Comparison of ENCODE assay signal across 8 cellular contexts in genomic region chr1:77759090-77760028, GRCh38. TPM values are rescaled to one million over a fixed set of nuclear protein-coding genes. Genes with fewer than 3 reads are reported as not detected.
DNase-seq lines count a peak whose midpoint lies in the region; ATAC-seq, FAIRE-seq and TF ChIP-seq lines count a peak whose summit lies in the region.

USP33 (minus strand) TSS chr1:77759852; CDS start chr1:77741697, 18,155 bp downstream.

- H3K4me3 Mint-ChIP-seq in naive thymus-derived CD4-positive, alpha-beta T cell = peak within 1 kb of the TSS; percentile 93 to 98 (median 96)

- H3K4me1 ChIP-seq in naive thymus-derived CD4-positive, alpha-beta T cell (ENCODE audit: control insufficient read depth in 2 of 2, insufficient read depth in 2 of 2, low read length in 2 of 2) = peaks cover 24 to 25% of the 10 kb centered on the region in 2 donors

- peak within 1 kb of the TSS; percentile 84 to 97 (median 94) for H3K27ac Mint-ChIP-seq in naive thymus-derived CD4-positive, alpha-beta T cell

- no peak for TF ChIP-seq RAD21 in Ishikawa (IDR thresholded peaks at IDR 0.05; ENCODE audit: low read depth)

- H3K27me3 ChIP-seq in naive thymus-derived CD4-positive, alpha-beta T cell (ENCODE audit: control insufficient read depth in 2 of 2, insufficient read depth in 2 of 2, low read length in 2 of 2) = no peaks in the 10 kb centered on the region

- CTCF ChIA-PET in naive thymus-derived CD4-positive, alpha-beta T cell (lab: Charles Lee) = no interaction called here

- H3K9me3 ChIP-seq in naive thymus-derived CD4-positive, alpha-beta T cell (ENCODE audit: control insufficient read depth in 2 of 3, low read length in 3 of 3) = no peaks in the 10 kb centered on the region

- peaks cover 0 to 5% (median 0%) of the 10 kb centered on the region in 5 donors for H3K36me3 Mint-ChIP-seq in naive thymus-derived CD4-positive, alpha-beta T cell

- H3K27ac ChIP-seq in naive thymus-derived CD4-positive, alpha-beta T cell (ENCODE audit: low read depth, low read length) = peak within 1 kb of the TSS; percentile 86

- POLR2A ChIA-PET in naive thymus-derived CD4-positive, alpha-beta T cell (lab: Charles Lee) = interaction anchor here (0.8 to 2.5 kb wide), 7 partner anchors 11 to 245 kb away, joined by 3 to 12 read pairs (median 6); partner anchors contain the start of genes DNAJB4, FUBP1, MIGA1 and ZZZ3

- H3K36me3 ChIP-seq in naive thymus-derived CD4-positive, alpha-beta T cell (ENCODE audit: control insufficient read depth in 2 of 3, insufficient read depth in 3 of 3, low read length in 3 of 3) = peaks cover 0 to 7% (median 0%) of the 10 kb centered on the region in 3 experiments

- peak; percentile 14; the same call in 1 of the 2 replicates for TF ChIP-seq EP300 in Ishikawa (IDR thresholded peaks at IDR 0.05; ENCODE audit: borderline replicate concordance)

- ATAC-seq in GM21576 (IDR thresholded peaks at IDR 0.05; ENCODE audit: unreplicated experiment) = peak; percentile 92
- peak; percentile 98 for ATAC-seq in naive thymus-derived CD4-positive, alpha-beta T cell

- H3K4me3 ChIP-seq in naive thymus-derived CD4-positive, alpha-beta T cell (ENCODE audit: low read length) = peak within 1 kb of the TSS; percentile 61

- no peaks in the 10 kb centered on the region for H3K9me3 Mint-ChIP-seq in naive thymus-derived CD4-positive, alpha-beta T cell

- FAIRE-seq in RCC 7860 (lab: Jason Lieb, UNC) = peak; percentile 16

- DNase-seq in DMS53 treated with DMSO at 0.1 percent for 48 hours (lab: John Stamatoyannopoulos, UW; ENCODE audit: unreplicated experiment) (peak; percentile 81), RCC 7860 (ENCODE audit: low spot score) (peak; percentile 75), activated T-helper 1 cell treated with Interleukin-2 at 50 U/mL for 16 hours (ENCODE audit: low read depth) (peak; percentile 88), fibroblast of gingiva (ENCODE audit: low read depth) (peak; percentile 71)
- peak; percentile 87 to 98 (median 92) for DNase-seq in naive thymus-derived CD4-positive, alpha-beta T cell
- DNase-seq in stimulated activated naive CD4-positive, alpha-beta T cell (lab: John Stamatoyannopoulos, UW) = peak; percentile 79 to 93 (median 88)

- intact Hi-C loops in naive thymus-derived CD4-positive, alpha-beta T cell (cut with micrococcal nuclease) = loop anchor here (1.0 to 10.0 kb wide), 13 partner anchors 20 to 1972 kb away; partner anchors contain the start of genes DNAJB4 (in 2 of the 2), FUBP1 (in 2 of the 2), MIGA1 (in 2 of the 2) and AK5 (in 1 of the 2)

- H3K4me1 Mint-ChIP-seq in naive thymus-derived CD4-positive, alpha-beta T cell = peaks cover 28 to 63% (median 43%) of the 10 kb centered on the region in 7 donors

- H3K27me3 Mint-ChIP-seq in naive thymus-derived CD4-positive, alpha-beta T cell = peaks cover 0 to 10% (median 0%) of the 10 kb centered on the region in 5 donors

TF ChIP-seq in Ishikawa, 13 proteins besides CTCF, POLR2A, EP300 and RAD21:
- peak; percentile 54; the same call in 1 of the 2 replicates for TF ChIP-seq TCF12 (IDR thresholded peaks at IDR 0.05; ENCODE audit: low read depth)
- peak; percentile 83; the same call in 1 of the 2 replicates for TF ChIP-seq ZBTB7A (IDR thresholded peaks at IDR 0.05; ENCODE audit: low read depth)
- no peak for TF ChIP-seq NFIC (IDR thresholded peaks at IDR 0.05)
- TF ChIP-seq, protein P1, sequence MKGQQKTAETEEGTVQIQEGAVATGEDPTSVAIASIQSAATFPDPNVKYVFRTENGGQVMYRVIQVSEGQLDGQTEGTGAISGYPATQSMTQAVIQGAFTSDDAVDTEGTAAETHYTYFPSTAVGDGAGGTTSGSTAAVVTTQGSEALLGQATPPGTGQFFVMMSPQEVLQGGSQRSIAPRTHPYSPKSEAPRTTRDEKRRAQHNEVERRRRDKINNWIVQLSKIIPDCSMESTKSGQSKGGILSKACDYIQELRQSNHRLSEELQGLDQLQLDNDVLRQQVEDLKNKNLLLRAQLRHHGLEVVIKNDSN (IDR thresholded peaks at IDR 0.05) = peak; percentile 8; the same call in 1 of the 2 replicates
- TF ChIP-seq YY1 (IDR thresholded peaks at IDR 0.05; ENCODE audit: low read depth) = no peak
- TF ChIP-seq TAF1 (IDR thresholded peaks at IDR 0.05; ENCODE audit: low read depth) = peak; percentile 76

RNA-seq across cellular contexts. Expression of gene USP33, which starts in this region (rescaled TPM):
- total RNA-seq in naive thymus-derived CD4-positive, alpha-beta T cell = 100 to 1,000 TPM in 1 of 5 experiments, 10 to 100 TPM in 4; 54.0 to 101 (median 86.4) TPM
- 10 to 100 TPM; 42.0 to 52.1 TPM for polyA plus RNA-seq in naive thymus-derived CD4-positive, alpha-beta T cell

Comparison
In these comparisons a context has a peak if more than half of its experiments do, and no peak if none do; other contexts are left out.
1. Peak in every context shown above with its lines: DNase-seq, ATAC-seq, H3K4me3 ChIP-seq and H3K27ac ChIP-seq.